In genomic region chr17:39104046-39104445, GRCh38 we compare ENCODE assay signal across 25 cellular contexts. TPM values are rescaled to one million over a fixed set of nuclear protein-coding genes. Genes with fewer than 3 reads are reported as not detected.
DNase-seq lines count a peak whose midpoint lies in the region; ATAC-seq, FAIRE-seq and TF ChIP-seq lines count a peak whose summit lies in the region.
"Had no signal": no experiment of that assay in that cellular context is flagged by ENCODE, and none has a peak within 500 bp of the region (broad histone marks: within the 10 kb centered on the region; RNA-seq: fewer than 3 reads in every experiment).

No MANE protein-coding gene starts in this region.

- no peak overlapping the region for H3K27ac ChIP-seq in pancreas
- H3K27ac ChIP-seq: sigmoid colon, SK-N-MC, thyroid gland had no signal

- peak; percentile 75 to 83 (median 80) for ATAC-seq in pancreas
- no peak for ATAC-seq in WTC11
- no peak for ATAC-seq in HG02610 (IDR thresholded peaks at IDR 0.05; ENCODE audit: unreplicated experiment)
- ATAC-seq: stimulated activated naive B cell treated with anti-CD40 and anti-IgM and Interleukin-4, amounts not matched to agents 10 μg/mL and 1 μg/mL and 100 μg/mL, for 72 hours had no signal

- H3K4me3 ChIP-seq in fibroblast of pulmonary artery (replicated peaks; ENCODE audit: low read depth, low read length), result no peak overlapping the region
- no peak overlapping the region for H3K4me3 ChIP-seq in pancreas
- H3K4me3 ChIP-seq: sigmoid colon, SK-N-MC, thyroid gland had no signal

- no peaks in the 10 kb centered on the region; the same call in 1 of the 2 replicates for H3K4me1 Mint-ChIP-seq in WTC11

- intact Hi-C loops in pancreas (cut with DNase I), result no loop called here

- no peak overlapping the region for H3K27ac Mint-ChIP-seq in WTC11
- H3K27ac Mint-ChIP-seq: activated CD4-positive, alpha-beta memory T cell treated with anti-CD3 and anti-CD28 coated beads for 36 hours; stimulated activated naive B cell treated with anti-CD40 and anti-IgM and Interleukin-4, amounts not matched to agents 10 μg/mL and 1 μg/mL and 100 μg/mL, for 72 hours had no signal

- H3K36me3 ChIP-seq in pancreas, result no peaks in the 10 kb centered on the region
- H3K36me3 ChIP-seq: sigmoid colon, thyroid gland had no signal

- DNase-seq in EH (ENCODE audit: low read depth) (peak; percentile 40), RPMI7951 (ENCODE audit: low read depth) (peak; percentile 29), fibroblast of pulmonary artery (ENCODE audit: low read depth) (peak; percentile 51), pancreas (peak in 2 of 6 donors; percentile 24 to 25), WTC11 (ENCODE audit: low spot score) (no peak), NCI-H2196 (lab: John Stamatoyannopoulos, UW; ENCODE audit: unreplicated experiment) (no peak), HT-29 (ENCODE audit: low spot score) (no peak)
- DNase-seq: activated CD4-positive, alpha-beta memory T cell treated with anti-CD3 and anti-CD28 coated beads for 36 hours; activated CD4-positive, CD25-positive, alpha-beta regulatory T cell; activated gamma-delta T cell; amniotic stem cell; CD8-positive, alpha-beta memory T cell; DND-41; kidney; NCI-H1417; NCI-H510A treated with DMSO at 0.1 percent for 48 hours; sigmoid colon; stimulated activated CD4-positive, alpha-beta T cell treated with anti-CD3 and anti-CD28 coated beads, Interleukin-1b, Interleukin-23, amount 100 ng/mL, for 48 hours; stimulated activated naive B cell treated with anti-CD40 and anti-IgM and Interleukin-4, amounts not matched to agents 10 μg/mL and 1 μg/mL and 100 μg/mL, for 72 hours; T-helper 9 cell; thyroid gland had no signal

- no peaks in the 10 kb centered on the region; the same call in none of the 2 replicates for H3K27me3 Mint-ChIP-seq in WTC11 (ENCODE audit: low read depth)
- H3K27me3 Mint-ChIP-seq: activated CD4-positive, alpha-beta memory T cell treated with anti-CD3 and anti-CD28 coated beads for 36 hours had no signal

- H3K36me3 Mint-ChIP-seq in WTC11, result no peaks in the 10 kb centered on the region
- H3K36me3 Mint-ChIP-seq: activated CD4-positive, alpha-beta memory T cell treated with anti-CD3 and anti-CD28 coated beads for 36 hours; CD8-positive, alpha-beta memory T cell; stimulated activated naive B cell treated with anti-CD40 and anti-IgM and Interleukin-4, amounts not matched to agents 10 μg/mL and 1 μg/mL and 100 μg/mL, for 72 hours had no signal

- no peaks in the 10 kb centered on the region for H3K9me3 ChIP-seq in pancreas
- H3K9me3 ChIP-seq: sigmoid colon, thyroid gland had no signal

- POLR2A ChIA-PET in WTC11 (lab: Charles Lee), result interaction anchor here (0.8 kb wide), 1 partner anchor 46 kb away, joined by 4 read pairs; no protein-coding TSS in a partner anchor

- H3K4me3 Mint-ChIP-seq in WTC11, result no peak overlapping the region
- H3K4me3 Mint-ChIP-seq: activated CD4-positive, alpha-beta memory T cell treated with anti-CD3 and anti-CD28 coated beads for 36 hours; CD8-positive, alpha-beta memory T cell; stimulated activated naive B cell treated with anti-CD40 and anti-IgM and Interleukin-4, amounts not matched to agents 10 μg/mL and 1 μg/mL and 100 μg/mL, for 72 hours had no signal

- no peaks in the 10 kb centered on the region for H3K27me3 ChIP-seq in pancreas
- H3K27me3 ChIP-seq: sigmoid colon, thyroid gland had no signal

- TF ChIP-seq CTCF in fibroblast of pulmonary artery (IDR thresholded peaks at IDR 0.05; ENCODE audit: low read length, missing control alignments) (no peak), pancreas (IDR thresholded peaks at IDR 0.05) (no peak), WTC11 (IDR thresholded peaks at IDR 0.05) (no peak)

- FAIRE-seq in pancreas (lab: Jason Lieb, UNC), result no peak
- FAIRE-seq: H1, kidney, RCC 7860 had no signal

- WGBS in pancreas, 2 donors, result 39 to 46% methylated on average over 5 of the region's 5 CpGs

- no peaks in the 10 kb centered on the region for H3K4me1 ChIP-seq in pancreas
- H3K4me1 ChIP-seq: thyroid gland had no signal

- CTCF ChIA-PET in WTC11 (lab: Charles Lee), result interaction anchor here (0.7 kb wide), 1 partner anchor 32 kb away, joined by 4 read pairs; no protein-coding TSS in a partner anchor

- no peaks in the 10 kb centered on the region for H3K9me3 Mint-ChIP-seq in WTC11
- H3K9me3 Mint-ChIP-seq: activated CD4-positive, alpha-beta memory T cell treated with anti-CD3 and anti-CD28 coated beads for 36 hours; CD8-positive, alpha-beta memory T cell; stimulated activated naive B cell treated with anti-CD40 and anti-IgM and Interleukin-4, amounts not matched to agents 10 μg/mL and 1 μg/mL and 100 μg/mL, for 72 hours had no signal

TF ChIP-seq in WTC11, 78 proteins besides CTCF, POLR2A, EP300 and RAD21 (continues in another document):
- TF ChIP-seq ESRRA (CRISPR knock-in tag; IDR thresholded peaks at IDR 0.05; ENCODE audit: borderline replicate concordance), result no peak
- TF ChIP-seq USF2 (CRISPR knock-in tag; IDR thresholded peaks at IDR 0.05), result no peak
- no peak for TF ChIP-seq MLX (CRISPR knock-in tag; IDR thresholded peaks at IDR 0.05)
- no peak for TF ChIP-seq ZBTB43 (CRISPR knock-in tag; IDR thresholded peaks at IDR 0.05)
- TF ChIP-seq MYBL2 (CRISPR knock-in tag; IDR thresholded peaks at IDR 0.05), result no peak
- TF ChIP-seq FOXJ3 (CRISPR knock-in tag; IDR thresholded peaks at IDR 0.05; ENCODE audit: borderline replicate concordance), result no peak
- no peak for TF ChIP-seq HMGXB4 (CRISPR knock-in tag; IDR thresholded peaks at IDR 0.05)
- no peak for TF ChIP-seq ERG (CRISPR knock-in tag; IDR thresholded peaks at IDR 0.05)
- no peak for TF ChIP-seq FOXP4 (CRISPR knock-in tag; IDR thresholded peaks at IDR 0.05)
- TF ChIP-seq ZNF671 (CRISPR knock-in tag; IDR thresholded peaks at IDR 0.05), result no peak

RNA-seq across cellular contexts. Expression of gene PLXDC1, which starts 47.4 kb away (rescaled TPM):
- 1.4 and 4.2 TPM in 2 replicates for total RNA-seq in RPMI7951 (2014; rRNA removed; shearing (Covaris generic))
- 1 to 10 TPM in 5 of 6 donors, under 1 TPM in 1; 0.88 to 5.6 (median 1.8) TPM for total RNA-seq in pancreas
- 1 to 10 TPM; 1.8 to 4.0 TPM for polyA plus RNA-seq in pancreas
- 4.1 to 5.4 TPM (median 4.1 TPM) in 3 replicates for total RNA-seq in WTC11 (2021)
- total RNA-seq in HT-29 (2014; rRNA removed; shearing (Covaris generic)), result not detected in 2 replicates

Comparison
In these comparisons a context has a peak if more than half of its experiments do, and no peak if none do; other contexts are left out.
1. DNase-seq: peak in EH (single experiment), RPMI7951 (single experiment) and fibroblast of pulmonary artery (single experiment); none in WTC11 (single experiment), NCI-H2196 (single experiment) and HT-29 (single experiment).
2. ATAC-seq: peak in pancreas (4 of 4); none in WTC11 (single experiment) and HG02610 (single experiment).